In the genomic region with DNA sequence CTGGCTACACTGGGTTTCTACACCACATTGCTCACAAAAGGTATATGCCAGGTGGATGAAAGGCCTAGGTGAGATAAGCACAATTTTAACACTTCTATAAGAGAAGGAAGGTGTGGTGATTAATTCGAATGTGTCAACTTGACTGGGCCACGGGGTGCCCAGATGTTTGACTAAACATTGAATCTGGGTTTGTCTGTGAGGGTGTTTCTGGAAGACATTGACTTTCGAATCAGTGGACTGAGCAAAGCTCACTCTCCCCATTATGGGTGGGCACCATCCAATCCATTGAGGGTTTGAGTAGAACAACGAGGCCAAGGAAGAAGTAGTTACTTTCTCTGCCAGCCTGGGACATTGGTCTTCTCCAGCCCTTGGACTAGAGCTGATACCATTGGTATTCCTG, we compare ENCODE assay signal across 23 cellular contexts.
"Had no signal": no experiment of that assay in that cellular context is flagged by ENCODE, and none has a peak within 500 bp of the region (broad histone marks: within the 10 kb centered on the region; RNA-seq: fewer than 3 reads in every experiment).

No MANE protein-coding gene starts in this region.

- H3K36me3 ChIP-seq: breast epithelium had no signal

- H3K4me3 ChIP-seq: breast epithelium had no signal

- H3K27ac ChIP-seq: breast epithelium had no signal

- H3K27ac Mint-ChIP-seq: activated B cell treated with CpG ODN at 0.5 μM for 24 hours; activated CD4-positive, alpha-beta T cell treated with anti-CD3 and anti-CD28 coated beads, Interleukin-2, amount 10 ng/mL, durations not matched to agents 24 days and 14 days; activated naive CD4-positive, alpha-beta T cell treated with anti-CD3 and anti-CD28 coated beads, Interleukin-2, amount 50 U/mL, for 24 hours; T-helper 17 cell had no signal

- H3K4me1 Mint-ChIP-seq: activated B cell treated with CpG ODN at 0.5 μM for 24 hours; activated naive CD4-positive, alpha-beta T cell treated with anti-CD3 and anti-CD28 coated beads, Interleukin-2, amount 50 U/mL, for 24 hours had no signal

- H3K4me3 Mint-ChIP-seq: activated B cell treated with CpG ODN at 0.5 μM for 24 hours; activated CD4-positive, alpha-beta T cell treated with anti-CD3 and anti-CD28 coated beads, Interleukin-2, amount 10 ng/mL, durations not matched to agents 24 days and 14 days; activated naive CD4-positive, alpha-beta T cell treated with anti-CD3 and anti-CD28 coated beads, Interleukin-2, amount 50 U/mL, for 24 hours; T-helper 17 cell had no signal

- DNase-seq: activated B cell treated with CpG ODN at 0.5 μM for 24 hours; activated CD4-positive, alpha-beta T cell treated with anti-CD3 and anti-CD28 coated beads for 1 hour; activated CD4-positive, alpha-beta T cell treated with anti-CD3 and anti-CD28 coated beads, Interleukin-2, amount 10 ng/mL, durations not matched to agents 24 days and 14 days; activated CD4-positive, alpha-beta T cell treated with anti-CD3 and anti-CD28 coated beads, Interleukin-2, amount 50 U/mL, for 48 hours; activated effector memory CD4-positive, alpha-beta T cell treated with Interleukin-2 at 50 U/mL for 16 hours; activated naive CD4-positive, alpha-beta T cell; aorta; caudate nucleus; KG1; NCI-H1048; NCI-H146; NCI-H1930; NCI-H2107; NCI-H2171 treated with DMSO at 0.1 percent for 48 hours; NCI-H345; NCI-H510A; NCI-H69; PC-3; SHP77 treated with DMSO at 0.1 percent for 48 hours; T-helper 17 cell; T-helper 9 cell had no signal

- ATAC-seq: PC-3, T-helper 17 cell had no signal

- H3K27me3 Mint-ChIP-seq: activated naive CD4-positive, alpha-beta T cell treated with anti-CD3 and anti-CD28 coated beads, Interleukin-2, amount 50 U/mL, for 24 hours had no signal

- H3K9me3 Mint-ChIP-seq: activated CD4-positive, alpha-beta T cell treated with anti-CD3 and anti-CD28 coated beads, Interleukin-2, amount 10 ng/mL, durations not matched to agents 24 days and 14 days had no signal

- H3K4me1 ChIP-seq: breast epithelium had no signal

- H3K27me3 ChIP-seq: breast epithelium had no signal
